1 cellular context compared by ENCODE assay signal in the genomic region with DNA sequence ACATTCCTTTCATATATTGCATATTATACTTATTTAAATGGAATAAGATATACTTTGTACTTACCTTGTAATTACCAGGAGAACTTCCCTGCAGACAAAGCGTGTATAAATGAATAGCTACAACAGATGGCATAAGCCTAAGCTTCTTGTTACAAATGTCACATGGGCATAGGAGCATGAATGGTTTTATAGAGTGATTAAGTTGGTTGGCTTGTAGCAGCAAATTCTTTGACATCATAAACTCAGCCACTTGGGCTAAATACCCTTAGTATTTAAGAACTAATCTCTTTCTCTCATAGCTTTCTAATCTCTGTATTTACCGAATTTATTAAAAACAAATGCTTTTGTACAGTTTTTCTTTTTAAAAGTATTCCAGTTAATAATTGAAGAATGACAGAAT.
TF ChIP-seq lines count a peak whose summit lies in the region.

A gene (minus strand): TSS at position 115 of the 400 bp plus-strand sequence. CDS start 8,985 bp downstream, outside the sequence.

TF ChIP-seq in SK-N-SH, 30 proteins besides CTCF, POLR2A, EP300 and RAD21 (continued from another document):
- TF ChIP-seq, protein P1, sequence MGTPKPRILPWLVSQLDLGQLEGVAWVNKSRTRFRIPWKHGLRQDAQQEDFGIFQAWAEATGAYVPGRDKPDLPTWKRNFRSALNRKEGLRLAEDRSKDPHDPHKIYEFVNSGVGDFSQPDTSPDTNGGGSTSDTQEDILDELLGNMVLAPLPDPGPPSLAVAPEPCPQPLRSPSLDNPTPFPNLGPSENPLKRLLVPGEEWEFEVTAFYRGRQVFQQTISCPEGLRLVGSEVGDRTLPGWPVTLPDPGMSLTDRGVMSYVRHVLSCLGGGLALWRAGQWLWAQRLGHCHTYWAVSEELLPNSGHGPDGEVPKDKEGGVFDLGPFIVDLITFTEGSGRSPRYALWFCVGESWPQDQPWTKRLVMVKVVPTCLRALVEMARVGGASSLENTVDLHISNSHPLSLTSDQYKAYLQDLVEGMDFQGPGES (IDR thresholded peaks at IDR 0.05; ENCODE audit: low read depth, low read length), result no peak
- TF ChIP-seq, protein P2, sequence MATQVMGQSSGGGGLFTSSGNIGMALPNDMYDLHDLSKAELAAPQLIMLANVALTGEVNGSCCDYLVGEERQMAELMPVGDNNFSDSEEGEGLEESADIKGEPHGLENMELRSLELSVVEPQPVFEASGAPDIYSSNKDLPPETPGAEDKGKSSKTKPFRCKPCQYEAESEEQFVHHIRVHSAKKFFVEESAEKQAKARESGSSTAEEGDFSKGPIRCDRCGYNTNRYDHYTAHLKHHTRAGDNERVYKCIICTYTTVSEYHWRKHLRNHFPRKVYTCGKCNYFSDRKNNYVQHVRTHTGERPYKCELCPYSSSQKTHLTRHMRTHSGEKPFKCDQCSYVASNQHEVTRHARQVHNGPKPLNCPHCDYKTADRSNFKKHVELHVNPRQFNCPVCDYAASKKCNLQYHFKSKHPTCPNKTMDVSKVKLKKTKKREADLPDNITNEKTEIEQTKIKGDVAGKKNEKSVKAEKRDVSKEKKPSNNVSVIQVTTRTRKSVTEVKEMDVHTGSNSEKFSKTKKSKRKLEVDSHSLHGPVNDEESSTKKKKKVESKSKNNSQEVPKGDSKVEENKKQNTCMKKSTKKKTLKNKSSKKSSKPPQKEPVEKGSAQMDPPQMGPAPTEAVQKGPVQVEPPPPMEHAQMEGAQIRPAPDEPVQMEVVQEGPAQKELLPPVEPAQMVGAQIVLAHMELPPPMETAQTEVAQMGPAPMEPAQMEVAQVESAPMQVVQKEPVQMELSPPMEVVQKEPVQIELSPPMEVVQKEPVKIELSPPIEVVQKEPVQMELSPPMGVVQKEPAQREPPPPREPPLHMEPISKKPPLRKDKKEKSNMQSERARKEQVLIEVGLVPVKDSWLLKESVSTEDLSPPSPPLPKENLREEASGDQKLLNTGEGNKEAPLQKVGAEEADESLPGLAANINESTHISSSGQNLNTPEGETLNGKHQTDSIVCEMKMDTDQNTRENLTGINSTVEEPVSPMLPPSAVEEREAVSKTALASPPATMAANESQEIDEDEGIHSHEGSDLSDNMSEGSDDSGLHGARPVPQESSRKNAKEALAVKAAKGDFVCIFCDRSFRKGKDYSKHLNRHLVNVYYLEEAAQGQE (IDR thresholded peaks at IDR 0.05; ENCODE audit: low read depth, low read length), result no peak
- TF ChIP-seq, protein P3, sequence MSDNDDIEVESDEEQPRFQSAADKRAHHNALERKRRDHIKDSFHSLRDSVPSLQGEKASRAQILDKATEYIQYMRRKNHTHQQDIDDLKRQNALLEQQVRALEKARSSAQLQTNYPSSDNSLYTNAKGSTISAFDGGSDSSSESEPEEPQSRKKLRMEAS (IDR thresholded peaks at IDR 0.05; ENCODE audit: low read depth), result no peak
- TF ChIP-seq MXI1 (IDR thresholded peaks at IDR 0.05; ENCODE audit: low read depth, low read length), result no peak
